Comparison of ENCODE assay signal across 9 cellular contexts in the genomic region with DNA sequence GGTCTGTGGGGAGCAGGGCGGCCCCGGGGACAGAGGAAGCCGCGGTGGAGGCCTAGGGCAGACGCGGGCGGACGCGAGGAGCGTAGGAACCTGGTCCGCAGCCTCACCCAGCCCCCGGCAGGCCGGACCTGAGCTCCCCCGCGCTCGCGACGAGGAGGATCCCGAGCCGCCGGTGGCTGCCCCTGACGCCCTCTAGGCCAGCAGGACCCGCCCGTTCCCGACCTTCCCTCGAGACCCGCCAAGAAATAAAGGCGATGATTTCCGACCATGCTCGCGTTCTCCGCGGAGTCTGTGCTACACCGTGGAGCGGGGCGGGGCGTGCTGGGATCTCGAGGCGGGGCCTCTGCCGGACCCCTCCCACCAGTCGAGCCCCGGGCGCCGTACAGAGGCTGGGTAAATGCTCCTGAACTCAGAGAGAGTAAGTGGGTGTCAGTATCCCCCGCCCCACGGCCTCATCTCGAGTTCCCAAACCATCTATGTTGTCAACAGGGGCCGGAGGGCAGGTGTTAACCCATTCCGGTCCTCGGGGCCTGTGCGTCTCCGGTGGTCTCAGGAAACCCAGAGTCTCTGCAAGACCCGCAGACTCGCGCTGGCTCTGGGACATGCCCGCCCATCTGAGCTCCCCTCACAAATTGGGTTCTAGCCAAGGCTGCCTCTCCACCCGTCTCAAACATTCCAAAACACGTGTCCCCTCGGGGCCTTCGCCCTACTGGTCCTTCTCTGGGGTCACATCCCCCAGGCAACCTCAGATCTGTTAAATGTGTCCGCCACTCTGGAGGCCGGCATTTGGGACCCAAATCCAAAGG. TPM values are rescaled to one million over a fixed set of nuclear protein-coding genes. Genes with fewer than 3 reads are reported as not detected.
A peak's percentile ranks its signal among the peaks of the same experiment; 100 is the strongest.
DNase-seq lines count a peak whose midpoint lies in the region; ATAC-seq and TF ChIP-seq lines count a peak whose summit lies in the region.
"Had no signal": no experiment of that assay in that cellular context is flagged by ENCODE, and none has a peak within 500 bp of the region (broad histone marks: within the 10 kb centered on the region; RNA-seq: fewer than 3 reads in every experiment).

No MANE protein-coding gene starts in this region.

- peaks cover 13% of the 10 kb centered on the region; the same call in 1 of the 2 replicates for H3K4me1 ChIP-seq in Panc1 (ENCODE audit: control insufficient read depth, insufficient read depth, low read length)
- H3K4me1 ChIP-seq in rectal smooth muscle tissue (ENCODE audit: control insufficient read depth, insufficient read depth, low read length): no peaks in the 10 kb centered on the region

- H3K9ac ChIP-seq in rectal smooth muscle tissue (ENCODE audit: low read length): no peak overlapping the region

- BruUV-seq in Panc1 (replicated peaks; lab: Mats Ljungman, UMichigan): no TSS peak

- H3K9me3 ChIP-seq in Panc1 (ENCODE audit: control insufficient read depth, insufficient read depth, low read depth, low read length): no peaks in the 10 kb centered on the region

- ATAC-seq in GM19372 (IDR thresholded peaks at IDR 0.05; ENCODE audit: low read depth, unreplicated experiment) (peak; percentile 58), HG03469 (IDR thresholded peaks at IDR 0.05; ENCODE audit: unreplicated experiment) (peak; percentile 40), Panc1 (peak; percentile 90), Right ventricle myocardium superior (ENCODE audit: poor library complexity) (peak; percentile 90)

- no peak for TF ChIP-seq CTCF in Panc1 (IDR thresholded peaks at IDR 0.05)

- H3K27ac ChIP-seq in Panc1 (ENCODE audit: low read length): peak overlapping the region; percentile 70; the same call in 1 of the 2 replicates
- H3K27ac ChIP-seq in rectal smooth muscle tissue (ENCODE audit: low read depth, low read length): no peak overlapping the region

- in situ Hi-C loops in Panc1 (cut with HindIII; ENCODE audit: low pct_unique_long_range_greater_than_20kb, low sequenced_read_pairs): no loop called here

- peak; percentile 66 for DNase-seq in CD1c-positive myeloid dendritic cell (ENCODE audit: extremely low spot score)
- DNase-seq in Panc1 (ENCODE audit: low read depth, low spot score): no peak
- peak; percentile 56 for DNase-seq in activated effector memory CD4-positive, alpha-beta T cell treated with Interleukin-2 at 50 U/mL for 16 hours
- peak; percentile 83 for DNase-seq in Right ventricle myocardium superior
- DNase-seq in A172 (ENCODE audit: low spot score): no peak

- intact Hi-C loops in Panc1 (cut with micrococcal nuclease; ENCODE audit: unreplicated experiment): no loop called here
- intact Hi-C loops in Right ventricle myocardium superior (cut with DNase I): no loop called here

- no peaks in the 10 kb centered on the region for H3K27me3 ChIP-seq in Panc1 (ENCODE audit: control insufficient read depth, insufficient read depth, low read length)
- H3K27me3 ChIP-seq in rectal smooth muscle tissue (ENCODE audit: control insufficient read depth, insufficient read depth, low read length): no peaks in the 10 kb centered on the region

- POLR2A ChIA-PET in Panc1 (lab: Charles Lee): no interaction called here

- H3K36me3 ChIP-seq in Panc1 (ENCODE audit: control insufficient read depth, insufficient read depth, low read length) (no peaks in the 10 kb centered on the region), rectal smooth muscle tissue (ENCODE audit: control insufficient read depth, insufficient read depth, low read length) (no peaks in the 10 kb centered on the region)

- CTCF ChIA-PET in Panc1 (lab: Charles Lee): no interaction called here

- peak overlapping the region; percentile 64 for H3K4me3 ChIP-seq in Panc1 (ENCODE audit: low read depth in 2 of 2, low read length in 2 of 2)
- H3K4me3 ChIP-seq in rectal smooth muscle tissue (ENCODE audit: low read length): peak overlapping the region; percentile 65

RNA-seq across cellular contexts. Expression of a gene that starts 13.7 kb away (rescaled TPM):
- 4.5 TPM for total RNA-seq in Panc1 (2021; ENCODE audit: unreplicated experiment)
- 8.6 TPM for polyA plus RNA-seq in Panc1 (2012; ENCODE audit: insufficient read length)
- 0.46 TPM for total RNA-seq in Right ventricle myocardium superior
- 0.12 TPM in 1 of 2 replicates, not detected in the other for total RNA-seq in A172 (2014; rRNA removed; shearing (Covaris generic))
- total RNA-seq: HT1080 had no signal

RNA-seq across cellular contexts. Expression of a gene that starts 21.9 kb away (rescaled TPM):
- total RNA-seq in Panc1 (2021; ENCODE audit: unreplicated experiment) (62.9 TPM), Right ventricle myocardium superior (15.9 TPM)
- polyA plus RNA-seq in Panc1 (2012; ENCODE audit: insufficient read length): 60.2 TPM
- total RNA-seq in A172 (2014; rRNA removed; shearing (Covaris generic)): 8.5 and 10.7 TPM in 2 replicates

Comparison
In these comparisons a context has a peak if more than half of its experiments do, and no peak if none do; other contexts are left out.
1. DNase-seq: peak in CD1c-positive myeloid dendritic cell (single experiment), activated effector memory CD4-positive, alpha-beta T cell treated with Interleukin-2 at 50 U/mL for 16 hours (single experiment) and Right ventricle myocardium superior (single experiment); none in Panc1 (single experiment) and A172 (single experiment).
2. ATAC-seq: peak in every context shown above with its lines; median percentile 90 in Panc1; 90 in Right ventricle myocardium superior; 58 in GM19372; 40 in HG03469.